ENCODE assay signal across 26 cellular contexts in genomic region chr19:55621673-55622231, GRCh38.
"Had no signal": no experiment of that assay in that cellular context is flagged by ENCODE, and none has a peak within 500 bp of the region (broad histone marks: within the 10 kb centered on the region; RNA-seq: fewer than 3 reads in every experiment).

No MANE protein-coding gene starts in this region.

- FAIRE-seq: islet of Langerhans had no signal

- H3K4me1 ChIP-seq: parathyroid adenoma had no signal

- H3K27ac ChIP-seq: parathyroid adenoma, right atrium auricular region, thyroid gland had no signal

- H3K4me2 ChIP-seq: SK-N-SH had no signal

- H3K79me2 ChIP-seq: parathyroid adenoma had no signal

- DNase-seq: activated CD4-positive, alpha-beta memory T cell treated with anti-CD3 and anti-CD28 coated beads for 36 hours; activated CD4-positive, alpha-beta T cell treated with anti-CD3 and anti-CD28 coated beads, Interleukin-2, amount 10 ng/mL, durations not matched to agents 24 days and 14 days; activated CD4-positive, CD25-positive, alpha-beta regulatory T cell treated with anti-CD3 and anti-CD28 coated beads, Interleukin-2, amount 50 U/mL, for 72 hours; activated CD8-positive, alpha-beta memory T cell treated with anti-CD3 and anti-CD28 coated beads, Interleukin-2, amount 50 U/mL, for 4 hours; activated effector memory CD4-positive, alpha-beta T cell treated with anti-CD3 and anti-CD28 coated beads, Interleukin-2, amount 50 U/mL, for 16 hours; activated naive CD4-positive, alpha-beta T cell treated with anti-CD3 and anti-CD28 coated beads, Interleukin-2, amount 10 ng/mL, durations not matched to agents 7 days and 5 days; activated naive CD8-positive, alpha-beta T cell treated with anti-CD3 and anti-CD28 coated beads, Interleukin-2, amount 10 ng/mL, durations not matched to agents 7 days and 5 days; activated T-cell treated with anti-CD3 and anti-CD28 coated beads, Interleukin-2, amount 50 U/mL, for 1 hour; amniotic stem cell; endodermal cell; foreskin fibroblast; mesendoderm; SK-N-SH; stimulated activated CD4-positive, alpha-beta T cell treated with anti-CD3 and anti-CD28 coated beads, Interleukin-4, amount 100 ng/mL, for 4 hours; stimulated activated CD8-positive, alpha-beta memory T cell treated with anti-CD3 and anti-CD28 coated beads, Interleukin-4, amount 100 ng/mL, for 48 hours; stomach; T-helper 17 cell; thyroid gland had no signal

- H3K4me3 ChIP-seq: lung, mucosa of descending colon, right atrium auricular region, stomach, thyroid gland, upper lobe of left lung had no signal

- H2AFZ ChIP-seq: parathyroid adenoma had no signal

- ATAC-seq: esophagus mucosa, left colon, mucosa of descending colon, T-helper 17 cell had no signal

- H3K27me3 ChIP-seq: right atrium auricular region, stomach, thyroid gland, upper lobe of left lung had no signal

- H3K9ac ChIP-seq: parathyroid adenoma, SK-N-SH had no signal

- H3K9me3 ChIP-seq: mucosa of descending colon, right atrium auricular region, SK-N-SH, stomach, thyroid gland, upper lobe of left lung had no signal
